Comparison of ENCODE assay signal across 2 cellular contexts in the genomic region with DNA sequence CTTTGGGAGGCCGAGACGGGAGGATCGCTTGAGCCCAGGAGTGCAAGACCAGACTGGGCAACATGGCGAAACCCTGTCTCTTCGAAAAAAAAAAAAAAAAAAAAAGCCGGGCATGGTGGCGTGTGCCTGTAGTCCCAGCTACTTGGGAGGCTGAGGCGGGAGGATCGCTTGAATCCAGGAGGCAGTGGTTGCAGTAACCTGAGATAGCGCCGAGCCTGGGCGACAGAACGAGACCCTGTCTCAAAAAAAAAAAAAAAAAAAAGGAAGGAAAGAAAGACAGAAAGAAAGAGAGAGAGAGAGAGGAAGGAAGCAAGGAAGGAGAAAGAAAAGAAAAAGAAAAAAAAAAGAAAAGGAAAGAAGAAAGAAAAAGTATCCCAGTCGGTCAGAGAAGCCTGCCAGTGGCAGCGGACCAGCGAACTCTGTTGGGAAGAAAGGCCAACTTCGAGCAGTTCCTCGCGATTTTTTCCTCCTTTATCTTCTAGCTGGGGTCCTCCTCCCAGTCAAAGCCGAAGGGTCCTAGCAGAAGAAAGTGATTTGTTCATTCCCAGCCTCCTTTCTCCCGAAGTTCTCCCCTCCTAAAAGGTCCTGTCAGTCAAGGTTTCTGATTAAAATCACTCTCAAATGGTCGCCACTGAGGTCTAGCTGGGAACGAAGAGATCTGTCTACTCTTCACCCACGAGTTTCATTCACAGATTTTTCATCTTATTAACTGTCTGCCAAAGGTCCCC.
TF ChIP-seq lines count a peak whose summit lies in the region.

No MANE protein-coding gene starts in this region.

TF ChIP-seq in HepG2, 621 proteins besides CTCF, POLR2A, EP300 and RAD21:
- TF ChIP-seq REPIN1 (CRISPR knock-in tag; IDR thresholded peaks at IDR 0.05; ENCODE audit: borderline replicate concordance, low read depth) = no peak
- no peak for TF ChIP-seq TSC22D2 (CRISPR knock-in tag; IDR thresholded peaks at IDR 0.05; ENCODE audit: borderline replicate concordance)
- no peak for TF ChIP-seq MTA1 (CRISPR knock-in tag; IDR thresholded peaks at IDR 0.05; ENCODE audit: borderline replicate concordance)
- TF ChIP-seq, protein P1, sequence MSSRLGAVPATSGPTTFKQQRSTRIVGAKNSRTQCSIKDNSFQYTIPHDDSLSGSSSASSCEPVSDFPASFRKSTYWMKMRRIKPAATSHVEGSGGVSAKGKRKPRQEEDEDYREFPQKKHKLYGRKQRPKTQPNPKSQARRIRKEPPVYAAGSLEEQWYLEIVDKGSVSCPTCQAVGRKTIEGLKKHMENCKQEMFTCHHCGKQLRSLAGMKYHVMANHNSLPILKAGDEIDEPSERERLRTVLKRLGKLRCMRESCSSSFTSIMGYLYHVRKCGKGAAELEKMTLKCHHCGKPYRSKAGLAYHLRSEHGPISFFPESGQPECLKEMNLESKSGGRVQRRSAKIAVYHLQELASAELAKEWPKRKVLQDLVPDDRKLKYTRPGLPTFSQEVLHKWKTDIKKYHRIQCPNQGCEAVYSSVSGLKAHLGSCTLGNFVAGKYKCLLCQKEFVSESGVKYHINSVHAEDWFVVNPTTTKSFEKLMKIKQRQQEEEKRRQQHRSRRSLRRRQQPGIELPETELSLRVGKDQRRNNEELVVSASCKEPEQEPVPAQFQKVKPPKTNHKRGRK (CRISPR knock-in tag; IDR thresholded peaks at IDR 0.05) = peak; percentile 65; the same call in 1 of the 2 replicates
- TF ChIP-seq ZNF577 (CRISPR knock-in tag; IDR thresholded peaks at IDR 0.05; ENCODE audit: borderline replicate concordance, low read depth) = no peak

TF ChIP-seq in H1, 55 proteins besides CTCF, POLR2A, EP300 and RAD21:
- TF ChIP-seq, protein P2, sequence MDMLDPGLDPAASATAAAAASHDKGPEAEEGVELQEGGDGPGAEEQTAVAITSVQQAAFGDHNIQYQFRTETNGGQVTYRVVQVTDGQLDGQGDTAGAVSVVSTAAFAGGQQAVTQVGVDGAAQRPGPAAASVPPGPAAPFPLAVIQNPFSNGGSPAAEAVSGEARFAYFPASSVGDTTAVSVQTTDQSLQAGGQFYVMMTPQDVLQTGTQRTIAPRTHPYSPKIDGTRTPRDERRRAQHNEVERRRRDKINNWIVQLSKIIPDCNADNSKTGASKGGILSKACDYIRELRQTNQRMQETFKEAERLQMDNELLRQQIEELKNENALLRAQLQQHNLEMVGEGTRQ (IDR thresholded peaks at IDR 0.05; ENCODE audit: low read length) = no peak
- no peak for TF ChIP-seq PHF8 (conservative IDR thresholded peaks at IDR 0.05; ENCODE audit: low read depth, low read length)
- peak; percentile 50; the same call in 1 of the 2 replicates for TF ChIP-seq KDM1A (IDR thresholded peaks at IDR 0.05; ENCODE audit: borderline replicate concordance, low read length)
- 0 out of 2 replicates have a peak, but pooled peaks have one; percentile 10 for TF ChIP-seq SP1 (IDR thresholded peaks at IDR 0.05; ENCODE audit: low read depth, low read length)
- peak; percentile 69 for TF ChIP-seq RNF2 (IDR thresholded peaks at IDR 0.05; ENCODE audit: borderline replicate concordance, low read depth, low read length, missing control alignments, poor library complexity, severe bottlenecking)
- TF ChIP-seq CBX8 (IDR thresholded peaks at IDR 0.05; ENCODE audit: borderline replicate concordance, low read depth, low read length) = no peak
